In the genomic region with DNA sequence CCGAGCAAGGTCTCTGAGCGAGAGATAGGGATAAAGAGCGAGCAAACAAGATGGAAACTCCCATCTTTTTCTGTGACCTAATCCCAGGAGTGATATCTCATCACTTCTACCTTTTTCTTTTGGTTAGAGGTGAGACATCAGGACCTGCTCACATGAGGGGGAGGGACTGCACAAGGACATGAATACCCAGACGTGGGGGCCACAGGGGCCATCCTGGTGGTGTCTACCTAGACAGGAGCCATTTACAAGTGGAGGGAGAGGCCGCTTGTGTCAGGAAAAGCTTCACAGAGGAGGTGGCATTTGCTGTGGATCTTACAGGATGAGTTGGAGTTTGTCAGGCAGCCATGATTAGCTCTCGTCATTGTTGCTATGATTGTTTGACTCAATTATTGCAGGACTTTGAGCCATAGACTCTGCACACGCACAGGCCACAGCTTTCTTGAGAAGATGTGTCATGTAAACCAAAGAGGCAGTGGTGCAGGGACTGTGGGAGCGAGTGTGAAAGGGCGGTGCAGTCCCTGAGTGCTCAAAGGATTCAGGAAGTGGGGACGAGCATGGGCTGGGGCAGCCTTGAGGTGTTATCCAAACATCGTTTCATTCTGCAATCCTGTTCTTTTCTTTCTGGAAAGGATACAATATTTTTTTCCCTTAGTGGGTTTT, we compare ENCODE assay signal across 15 cellular contexts. TPM values are rescaled to one million over a fixed set of nuclear protein-coding genes. Genes with fewer than 3 reads are reported as not detected.
DNase-seq lines count a peak whose midpoint lies in the region; ATAC-seq and TF ChIP-seq lines count a peak whose summit lies in the region.
"Had no signal": no experiment of that assay in that cellular context is flagged by ENCODE, and none has a peak within 500 bp of the region (broad histone marks: within the 10 kb centered on the region; RNA-seq: fewer than 3 reads in every experiment).

No MANE protein-coding gene starts in this region.

- no peak overlapping the region for H3K23ac ChIP-seq in mesenchymal stem cell (ENCODE audit: low read length in 2 of 2)

- TF ChIP-seq POLR2A in transverse colon (IDR thresholded peaks at IDR 0.05) = no peak

- no peak for ATAC-seq in GM21367 (IDR thresholded peaks at IDR 0.05; ENCODE audit: unreplicated experiment)

- H3K14ac ChIP-seq in mesenchymal stem cell (ENCODE audit: low read length in 2 of 2) = no peak overlapping the region

- peaks cover 18% of the 10 kb centered on the region for H3K36me3 Mint-ChIP-seq in activated naive CD4-positive, alpha-beta T cell treated with anti-CD3 and anti-CD28 coated beads for 36 hours (ENCODE audit: low read depth)

- no peak overlapping the region for H3K18ac ChIP-seq in mesenchymal stem cell (ENCODE audit: low read depth in 1 of 2, low read length in 2 of 2)

- no peak overlapping the region for H2BK5ac ChIP-seq in mesenchymal stem cell (ENCODE audit: low read depth, low read length, poor library complexity, severe bottlenecking)

- no peak overlapping the region for H2AFZ ChIP-seq in mesenchymal stem cell (ENCODE audit: low read depth, low read length)

- H4K91ac ChIP-seq in mesenchymal stem cell (ENCODE audit: low read length) = no peak overlapping the region

- 88% methylated on average over 10 of the region's 11 CpGs for WGBS in mesenchymal stem cell
- WGBS in transverse colon (ENCODE audit: low coverage in 1 of 2), 2 donors = 76 to 81% methylated on average over 5 to 11 of the region's 11 CpGs

- no peaks in the 10 kb centered on the region for H3K9me3 ChIP-seq in adipocyte (ENCODE audit: control insufficient read depth, low read length)
- H3K9me3 ChIP-seq in mesenchymal stem cell (ENCODE audit: control insufficient read depth, low read length) = no peaks in the 10 kb centered on the region
- H3K9me3 ChIP-seq in transverse colon = no peaks in the 10 kb centered on the region

- H3K9ac ChIP-seq in adipocyte (ENCODE audit: low read length) (peak overlapping the region; percentile 20), mesenchymal stem cell (ENCODE audit: low read length) (peak overlapping the region; percentile 67)

- no peak overlapping the region for H2BK12ac ChIP-seq in mesenchymal stem cell (ENCODE audit: low read length in 2 of 2)

- no peaks in the 10 kb centered on the region for H3K9me3 Mint-ChIP-seq in activated naive CD4-positive, alpha-beta T cell treated with anti-CD3 and anti-CD28 coated beads for 36 hours
- H3K9me3 Mint-ChIP-seq: memory B cell had no signal

- H3K36me3 ChIP-seq in adipocyte (ENCODE audit: control insufficient read depth, insufficient read depth, low read length, severe bottlenecking) = peaks cover 61% of the 10 kb centered on the region
- peaks cover 84 to 87% of the 10 kb centered on the region in 2 experiments for H3K36me3 ChIP-seq in mesenchymal stem cell (ENCODE audit: control insufficient read depth in 1 of 2, insufficient read depth in 2 of 2, low read depth in 1 of 2, low read length in 2 of 2)
- peaks cover 0 to 22% (median 4%) of the 10 kb centered on the region in 4 donors for H3K36me3 ChIP-seq in transverse colon

- H3K4me3 Mint-ChIP-seq in activated naive CD4-positive, alpha-beta T cell treated with anti-CD3 and anti-CD28 coated beads for 36 hours = no peak overlapping the region
- H3K4me3 Mint-ChIP-seq: memory B cell had no signal

- peaks cover 28% of the 10 kb centered on the region for H3K79me1 ChIP-seq in mesenchymal stem cell (replicated peaks; ENCODE audit: low read length, poor library complexity, severe bottlenecking)

- TF ChIP-seq EP300 in transverse colon (IDR thresholded peaks at IDR 0.05; ENCODE audit: low read depth) = no peak

- H2BK15ac ChIP-seq in mesenchymal stem cell (ENCODE audit: low read depth, poor library complexity, severe bottlenecking) = no peak overlapping the region

- no peak overlapping the region for H3K4me3 ChIP-seq in adipocyte (ENCODE audit: low read length)
- no peak overlapping the region for H3K4me3 ChIP-seq in mesenchymal stem cell (ENCODE audit: insufficient read depth in 1 of 2, low read depth in 1 of 2, low read length in 2 of 2)
- H3K4me3 ChIP-seq in transverse colon = no peak overlapping the region

- in situ Hi-C loops in transverse colon (cut with MboI; ENCODE audit: low pct_ligation_motif_present in 1 of 4, low pct_unique_long_range_greater_than_20kb in 1 of 4, low sequenced_read_pairs in 3 of 4) = no loop called here

- no peak overlapping the region for H3K4ac ChIP-seq in mesenchymal stem cell (ENCODE audit: low read depth in 1 of 2, low read length in 2 of 2)

- H3K27me3 ChIP-seq in adipocyte (replicated peaks; ENCODE audit: control insufficient read depth, insufficient read depth, low read length) (no peaks in the 10 kb centered on the region), mesenchymal stem cell (ENCODE audit: control insufficient read depth in 1 of 2, insufficient read depth in 1 of 2, low read length in 2 of 2) (no peaks in the 10 kb centered on the region), transverse colon (no peaks in the 10 kb centered on the region)

- no peak overlapping the region for H2BK120ac ChIP-seq in mesenchymal stem cell (ENCODE audit: low read depth, low read length)

- H3K27ac Mint-ChIP-seq in activated naive CD4-positive, alpha-beta T cell treated with anti-CD3 and anti-CD28 coated beads for 36 hours = no peak overlapping the region
- H3K27ac Mint-ChIP-seq: memory B cell had no signal

- no peak for TF ChIP-seq CTCF in transverse colon (IDR thresholded peaks at IDR 0.05)

- H3K4me1 Mint-ChIP-seq in activated naive CD4-positive, alpha-beta T cell treated with anti-CD3 and anti-CD28 coated beads for 36 hours (ENCODE audit: low read depth) = no peaks in the 10 kb centered on the region
- H3K4me1 Mint-ChIP-seq: memory B cell had no signal

- CTCF ChIA-PET in activated naive CD4-positive, alpha-beta T cell treated with anti-CD3 and anti-CD28 coated beads for 36 hours (lab: Charles Lee) = no interaction called here

- H3K4me2 ChIP-seq in mesenchymal stem cell (ENCODE audit: low read length, poor library complexity, severe bottlenecking) = no peak overlapping the region

- H3K4me1 ChIP-seq in adipocyte (ENCODE audit: control insufficient read depth, insufficient read depth, low read length) (peaks cover 22% of the 10 kb centered on the region), mesenchymal stem cell (ENCODE audit: control insufficient read depth, insufficient read depth, low read depth, low read length) (peaks cover 16% of the 10 kb centered on the region), transverse colon (no peaks in the 10 kb centered on the region)

- intact Hi-C loops in activated naive CD4-positive, alpha-beta T cell treated with anti-CD3 and anti-CD28 coated beads for 36 hours (cut with micrococcal nuclease) = no loop called here
- intact Hi-C loops in transverse colon (cut with DNase I; ENCODE audit: low total_unique reads) = no loop called here

- H2AK5ac ChIP-seq in mesenchymal stem cell (ENCODE audit: low read length, severe bottlenecking) = no peak overlapping the region

- H3K27me3 Mint-ChIP-seq in activated naive CD4-positive, alpha-beta T cell treated with anti-CD3 and anti-CD28 coated beads for 36 hours (ENCODE audit: low read depth) = no peaks in the 10 kb centered on the region
- H3K27me3 Mint-ChIP-seq: memory B cell had no signal

- DNase-seq in activated naive CD4-positive, alpha-beta T cell treated with anti-CD3 and anti-CD28 coated beads for 36 hours = peak; percentile 3
- no peak for DNase-seq in activated naive CD4-positive, alpha-beta T cell (lab: John Stamatoyannopoulos, UW)
- DNase-seq in adipocyte (ENCODE audit: low read depth) = no peak
- DNase-seq in mesenchymal stem cell = no peak
- DNase-seq in transverse colon = peak; percentile 4
- no peak for DNase-seq in NCI-H2081 treated with DMSO at 0.1 percent for 48 hours (lab: John Stamatoyannopoulos, UW)
- DNase-seq in HCEC 1CT = no peak
- DNase-seq: activated gamma-delta T cell, AML-193, Karpas-422, NCI-H187, occipital lobe, SHP77 treated with DMSO at 0.1 percent for 48 hours had no signal

- H3K27ac ChIP-seq in mesenchymal stem cell (ENCODE audit: low read length, poor library complexity, severe bottlenecking) = no peak overlapping the region
- no peak overlapping the region for H3K27ac ChIP-seq in transverse colon

- H4K8ac ChIP-seq in mesenchymal stem cell (ENCODE audit: low read length) = no peak overlapping the region

RNA-seq across cellular contexts. Expression of a gene that starts 7.7 kb away (rescaled TPM):
- 10 to 100 TPM; 14.3 to 14.5 TPM for total RNA-seq in activated naive CD4-positive, alpha-beta T cell treated with anti-CD3 and anti-CD28 coated beads for 36 hours
- 27.4 TPM for polyA plus RNA-seq in mesenchymal stem cell (2013, experiment 1 of 2)
- polyA plus RNA-seq in mesenchymal stem cell (2013, experiment 2 of 2) = 25.0 TPM
- 100 to 1,000 TPM in 1 of 4 donors, 10 to 100 TPM in 3; 33.3 to 109 (median 66.9) TPM for total RNA-seq in transverse colon

RNA-seq across cellular contexts. Expression of a gene that starts 49.2 kb away (rescaled TPM):
- 100 to 1,000 TPM; 127 TPM for total RNA-seq in activated naive CD4-positive, alpha-beta T cell treated with anti-CD3 and anti-CD28 coated beads for 36 hours
- polyA plus RNA-seq in mesenchymal stem cell (2013, experiment 1 of 2) = 42.4 TPM
- 40.7 TPM for polyA plus RNA-seq in mesenchymal stem cell (2013, experiment 2 of 2)
- 100 to 1,000 TPM in 1 of 4 donors, 10 to 100 TPM in 3; 52.3 to 146 (median 77.0) TPM for total RNA-seq in transverse colon

Comparison
In these comparisons a context has a peak if more than half of its experiments do, and no peak if none do; other contexts are left out.
1. DNase-seq: peak in activated naive CD4-positive, alpha-beta T cell treated with anti-CD3 and anti-CD28 coated beads for 36 hours (single experiment) and transverse colon (single experiment); none in activated naive CD4-positive, alpha-beta T cell (0 of 4), adipocyte (single experiment), mesenchymal stem cell (single experiment), NCI-H2081 treated with DMSO at 0.1 percent for 48 hours (single experiment) and HCEC 1CT (single experiment).